ENCODE assay signal across 12 cellular contexts in genomic region chr1:184299076-184299790, GRCh38.
DNase-seq lines count a peak whose midpoint lies in the region; ATAC-seq and TF ChIP-seq lines count a peak whose summit lies in the region.
"Had no signal": no experiment of that assay in that cellular context is flagged by ENCODE, and none has a peak within 500 bp of the region (broad histone marks: within the 10 kb centered on the region; RNA-seq: fewer than 3 reads in every experiment).

No MANE protein-coding gene starts in this region.

- in situ Hi-C loops in astrocyte of the spinal cord (cut with HindIII; ENCODE audit: low sequenced_read_pairs) = no loop called here

- peak overlapping the region; percentile 51 for H3K4me3 Mint-ChIP-seq in nephron progenitor cell
- H3K4me3 Mint-ChIP-seq: effector memory CD8-positive, alpha-beta T cell; IgD-negative memory B cell had no signal

- H3K9me3 Mint-ChIP-seq in nephron progenitor cell = peaks cover 16% of the 10 kb centered on the region

- no peaks in the 10 kb centered on the region for H3K27me3 Mint-ChIP-seq in nephron progenitor cell (ENCODE audit: low read depth, poor library complexity)

- H3K36me3 Mint-ChIP-seq in nephron progenitor cell (ENCODE audit: low read depth) = peaks cover 4% of the 10 kb centered on the region
- H3K36me3 Mint-ChIP-seq: IgD-negative memory B cell had no signal

- no peak for ATAC-seq in HG03135 (IDR thresholded peaks at IDR 0.05; ENCODE audit: unreplicated experiment)
- ATAC-seq in HG02759 (IDR thresholded peaks at IDR 0.05; ENCODE audit: unreplicated experiment) = no peak
- no peak for ATAC-seq in HG03520 (IDR thresholded peaks at IDR 0.05; ENCODE audit: unreplicated experiment)
- ATAC-seq: effector memory CD8-positive, alpha-beta T cell; GM12878 had no signal

- peak overlapping the region; percentile 57 for H3K27ac Mint-ChIP-seq in nephron progenitor cell
- H3K27ac Mint-ChIP-seq: effector memory CD8-positive, alpha-beta T cell; IgD-negative memory B cell had no signal

- TF ChIP-seq CTCF in astrocyte of the spinal cord (IDR thresholded peaks at IDR 0.05; ENCODE audit: low read depth, low read length) (no peak), nephron progenitor cell (IDR thresholded peaks at IDR 0.05) (no peak)

- DNase-seq in DMS 273 treated with DMSO at 0.1 percent for 48 hours (lab: John Stamatoyannopoulos, UW) = peak; percentile 41
- DNase-seq in NCI-H2081 treated with DMSO at 0.1 percent for 48 hours (lab: John Stamatoyannopoulos, UW) = peak; percentile 8
- DNase-seq in astrocyte of the spinal cord (ENCODE audit: low read depth, low spot score) = peak; percentile 91
- DNase-seq in nephron progenitor cell = no peak
- no peak for DNase-seq in activated T-cell treated with anti-CD3 and anti-CD28 coated beads, Interleukin-2, amount 50 U/mL, for 1 hour
- DNase-seq: effector memory CD8-positive, alpha-beta T cell; SIG-M5 had no signal

- H3K4me1 Mint-ChIP-seq in nephron progenitor cell = peaks cover 32% of the 10 kb centered on the region

- H3K4me3 ChIP-seq in astrocyte of the spinal cord (ENCODE audit: low read depth, low read length) = no peak overlapping the region
- H3K4me3 ChIP-seq: GM12878 had no signal

Comparison
In these comparisons a context has a peak if more than half of its experiments do, and no peak if none do; other contexts are left out.
1. DNase-seq: peak in DMS 273 treated with DMSO at 0.1 percent for 48 hours (single experiment), NCI-H2081 treated with DMSO at 0.1 percent for 48 hours (single experiment) and astrocyte of the spinal cord (single experiment); none in nephron progenitor cell (single experiment) and activated T-cell treated with anti-CD3 and anti-CD28 coated beads, Interleukin-2, amount 50 U/mL, for 1 hour (single experiment).